ENCODE assay signal across 9 cellular contexts in genomic region chr14:41285193-41285748, GRCh38.
A peak's percentile ranks its signal among the peaks of the same experiment; 100 is the strongest.
DNase-seq lines count a peak whose midpoint lies in the region; ATAC-seq and TF ChIP-seq lines count a peak whose summit lies in the region.
"Had no signal": no experiment of that assay in that cellular context is flagged by ENCODE, and none has a peak within 500 bp of the region (broad histone marks: within the 10 kb centered on the region; RNA-seq: fewer than 3 reads in every experiment).

No MANE protein-coding gene starts in this region.

- DNase-seq in HEK293T (ENCODE audit: extremely low spot score) (peak; percentile 15), NCI-H146 (lab: John Stamatoyannopoulos, UW) (peak; percentile 80), mucosa of gallbladder (ENCODE audit: low spot score) (peak; percentile 50), occipital lobe (lab: John Stamatoyannopoulos, UW) (no peak), SKM-1 (lab: John Stamatoyannopoulos, UW; ENCODE audit: unreplicated experiment) (no peak)
- peak; percentile 37 for DNase-seq in activated CD8-positive, alpha-beta T cell treated with anti-CD3 and anti-CD28 coated beads, Interleukin-2, amount 10 ng/mL, durations not matched to agents 7 days and 5 days
- DNase-seq in activated CD8-positive, alpha-beta memory T cell treated with anti-CD3 and anti-CD28 coated beads, Interleukin-2, amount 50 U/mL, for 48 hours = no peak
- DNase-seq: activated T-cell treated with anti-CD3 and anti-CD28 coated beads, Interleukin-2, amount 50 U/mL, for 1 hour; sigmoid colon had no signal

- H3K4me1 Mint-ChIP-seq in activated CD8-positive, alpha-beta T cell treated with anti-CD3 and anti-CD28 coated beads, Interleukin-2, amount 10 ng/mL, durations not matched to agents 7 days and 5 days (ENCODE audit: low read depth) = no peaks in the 10 kb centered on the region

- no peaks in the 10 kb centered on the region for H3K27me3 Mint-ChIP-seq in activated CD8-positive, alpha-beta T cell treated with anti-CD3 and anti-CD28 coated beads, Interleukin-2, amount 10 ng/mL, durations not matched to agents 7 days and 5 days (ENCODE audit: low read depth)

- H3K27ac Mint-ChIP-seq in activated CD8-positive, alpha-beta T cell treated with anti-CD3 and anti-CD28 coated beads, Interleukin-2, amount 10 ng/mL, durations not matched to agents 7 days and 5 days = no peak overlapping the region

- POLR2A ChIA-PET in HEK293T (lab: Yijun Ruan, JAX) = interaction anchor here (0.5 kb wide), 1 partner anchor 21 kb away, joined by 3 read pairs; no protein-coding TSS in a partner anchor
- POLR2A ChIA-PET in activated CD8-positive, alpha-beta T cell treated with anti-CD3 and anti-CD28 coated beads, Interleukin-2, amount 10 ng/mL, durations not matched to agents 7 days and 5 days (lab: Charles Lee) = no interaction called here

- H3K36me3 Mint-ChIP-seq in activated CD8-positive, alpha-beta T cell treated with anti-CD3 and anti-CD28 coated beads, Interleukin-2, amount 10 ng/mL, durations not matched to agents 7 days and 5 days (ENCODE audit: low read depth) = no peaks in the 10 kb centered on the region

- CTCF ChIA-PET in HEK293T (lab: Yijun Ruan, JAX) = no interaction called here
- CTCF ChIA-PET in activated CD8-positive, alpha-beta T cell treated with anti-CD3 and anti-CD28 coated beads, Interleukin-2, amount 10 ng/mL, durations not matched to agents 7 days and 5 days (lab: Charles Lee) = no interaction called here

- no peak overlapping the region for H3K4me3 Mint-ChIP-seq in activated CD8-positive, alpha-beta T cell treated with anti-CD3 and anti-CD28 coated beads, Interleukin-2, amount 10 ng/mL, durations not matched to agents 7 days and 5 days

- peaks cover 17% of the 10 kb centered on the region for H3K9me3 Mint-ChIP-seq in activated CD8-positive, alpha-beta T cell treated with anti-CD3 and anti-CD28 coated beads, Interleukin-2, amount 10 ng/mL, durations not matched to agents 7 days and 5 days (ENCODE audit: insufficient read depth)

- no peak for ATAC-seq in activated CD8-positive, alpha-beta T cell treated with anti-CD3 and anti-CD28 coated beads, Interleukin-2, amount 10 ng/mL, durations not matched to agents 7 days and 5 days

TF ChIP-seq in HEK293T, 16 proteins besides CTCF, POLR2A, EP300 and RAD21:
- peak; percentile 34; the same call in 1 of the 2 replicates for TF ChIP-seq PKNOX1 (IDR thresholded peaks at IDR 0.05)
- TF ChIP-seq SP1 (IDR thresholded peaks at IDR 0.05) = no peak

Comparison
In these comparisons a context has a peak if more than half of its experiments do, and no peak if none do; other contexts are left out.
1. DNase-seq: peak in HEK293T (single experiment), NCI-H146 (single experiment), activated CD8-positive, alpha-beta T cell treated with anti-CD3 and anti-CD28 coated beads, Interleukin-2, amount 10 ng/mL, durations not matched to agents 7 days and 5 days (single experiment) and mucosa of gallbladder (single experiment); none in occipital lobe (single experiment), activated CD8-positive, alpha-beta memory T cell treated with anti-CD3 and anti-CD28 coated beads, Interleukin-2, amount 50 U/mL, for 48 hours (single experiment) and SKM-1 (single experiment).